15 cellular contexts compared by ENCODE assay signal in genomic region chr3:152277198-152277597, GRCh38. TPM values are rescaled to one million over a fixed set of nuclear protein-coding genes. Genes with fewer than 3 reads are reported as not detected.
DNase-seq lines count a peak whose midpoint lies in the region; ATAC-seq and TF ChIP-seq lines count a peak whose summit lies in the region.
"Had no signal": no experiment of that assay in that cellular context is flagged by ENCODE, and none has a peak within 500 bp of the region (broad histone marks: within the 10 kb centered on the region; RNA-seq: fewer than 3 reads in every experiment).

No MANE protein-coding gene starts in this region.

- no peaks in the 10 kb centered on the region for H3K9me3 Mint-ChIP-seq in stimulated activated naive CD8-positive, alpha-beta T cell treated with anti-CD3 and anti-CD28 coated beads, Interleukin-15, Interleukin-2, amounts not matched to agents 100 ng/mL and 50 ng/mL, for 24 hours
- no peaks in the 10 kb centered on the region for H3K9me3 Mint-ChIP-seq in activated CD8-positive, alpha-beta T cell treated with anti-CD3 and anti-CD28 coated beads for 36 hours

- peak overlapping the region; percentile 47 for H3K4me3 Mint-ChIP-seq in stimulated activated naive CD8-positive, alpha-beta T cell treated with anti-CD3 and anti-CD28 coated beads, Interleukin-15, Interleukin-2, amounts not matched to agents 100 ng/mL and 50 ng/mL, for 24 hours
- peak overlapping the region; percentile 48 for H3K4me3 Mint-ChIP-seq in activated CD8-positive, alpha-beta T cell treated with anti-CD3 and anti-CD28 coated beads for 36 hours

- no peak for DNase-seq in stimulated activated naive CD8-positive, alpha-beta T cell treated with anti-CD3 and anti-CD28 coated beads, Interleukin-15, Interleukin-2, amounts not matched to agents 100 U/mL and 50 U/mL, for 24 hours
- DNase-seq in activated CD8-positive, alpha-beta T cell treated with anti-CD3 and anti-CD28 coated beads for 36 hours, result no peak
- DNase-seq in body of pancreas, result no peak
- no peak for DNase-seq in T1000 (lab: John Stamatoyannopoulos, UW)
- no peak for DNase-seq in SIG-M5 treated with dmso at 0.1 percent for 504 hours (lab: John Stamatoyannopoulos, UW; ENCODE audit: unreplicated experiment)
- DNase-seq: activated CD8-positive, alpha-beta memory T cell treated with anti-CD3 and anti-CD28 coated beads, Interleukin-2, amount 50 U/mL, for 48 hours; GF-D8; mesenchymal stem cell; PC-3; stimulated activated CD4-positive, alpha-beta T cell treated with anti-CD3 and anti-CD28 coated beads, Interleukin-4, amount 100 ng/mL, for 24 hours had no signal

- peak overlapping the region in 1 of 2 donors; percentile 49 for H3K27ac ChIP-seq in liver (ENCODE audit: low read depth in 1 of 2, low read length in 2 of 2)
- no peak overlapping the region for H3K27ac ChIP-seq in body of pancreas
- H3K27ac ChIP-seq: C4-2B, epithelial cell of prostate had no signal

- no peaks in the 10 kb centered on the region for H3K27me3 Mint-ChIP-seq in stimulated activated naive CD8-positive, alpha-beta T cell treated with anti-CD3 and anti-CD28 coated beads, Interleukin-15, Interleukin-2, amounts not matched to agents 100 ng/mL and 50 ng/mL, for 24 hours
- no peaks in the 10 kb centered on the region for H3K27me3 Mint-ChIP-seq in activated CD8-positive, alpha-beta T cell treated with anti-CD3 and anti-CD28 coated beads for 36 hours

- peaks cover 33% of the 10 kb centered on the region for H3K36me3 Mint-ChIP-seq in stimulated activated naive CD8-positive, alpha-beta T cell treated with anti-CD3 and anti-CD28 coated beads, Interleukin-15, Interleukin-2, amounts not matched to agents 100 ng/mL and 50 ng/mL, for 24 hours (ENCODE audit: low read depth)
- H3K36me3 Mint-ChIP-seq in activated CD8-positive, alpha-beta T cell treated with anti-CD3 and anti-CD28 coated beads for 36 hours (ENCODE audit: low read depth), result peaks cover 43% of the 10 kb centered on the region

- H3K27ac Mint-ChIP-seq in stimulated activated naive CD8-positive, alpha-beta T cell treated with anti-CD3 and anti-CD28 coated beads, Interleukin-15, Interleukin-2, amounts not matched to agents 100 ng/mL and 50 ng/mL, for 24 hours, result peak overlapping the region; percentile 88
- peak overlapping the region; percentile 85 for H3K27ac Mint-ChIP-seq in activated CD8-positive, alpha-beta T cell treated with anti-CD3 and anti-CD28 coated beads for 36 hours

- H3K9me3 ChIP-seq in liver (ENCODE audit: control insufficient read depth in 4 of 4, low read length in 3 of 4) (no peaks in the 10 kb centered on the region), body of pancreas (no peaks in the 10 kb centered on the region)

- POLR2A ChIA-PET in activated CD8-positive, alpha-beta T cell treated with anti-CD3 and anti-CD28 coated beads for 36 hours (lab: Charles Lee), result interaction anchor here (0.9 to 2.3 kb wide), 5 partner anchors 8 to 59 kb away, joined by 3 to 6 read pairs (median 4); partner anchors contain the start of gene MBNL1

- WGBS in liver, result 7% methylated on average over 1 of the region's 1 CpG
- 0% methylated on average over 1 of the region's 1 CpG for WGBS in body of pancreas, 2 donors

- TF ChIP-seq RAD21 in liver (IDR thresholded peaks at IDR 0.05), result no peak

- no peak overlapping the region for H3K9ac ChIP-seq in liver (ENCODE audit: low read depth in 1 of 2, low read length in 2 of 2)

- H3K4me1 Mint-ChIP-seq in stimulated activated naive CD8-positive, alpha-beta T cell treated with anti-CD3 and anti-CD28 coated beads, Interleukin-15, Interleukin-2, amounts not matched to agents 100 ng/mL and 50 ng/mL, for 24 hours (ENCODE audit: low read depth), result peaks cover 91% of the 10 kb centered on the region
- H3K4me1 Mint-ChIP-seq in activated CD8-positive, alpha-beta T cell treated with anti-CD3 and anti-CD28 coated beads for 36 hours (ENCODE audit: low read depth), result peaks cover 70% of the 10 kb centered on the region

- CTCF ChIA-PET in activated CD8-positive, alpha-beta T cell treated with anti-CD3 and anti-CD28 coated beads for 36 hours (lab: Charles Lee), result interaction anchor here (1.3 kb wide), 1 partner anchor 93 kb away, joined by 5 read pairs; no protein-coding TSS in a partner anchor

- no peak for TF ChIP-seq CTCF in activated CD8-positive, alpha-beta T cell treated with anti-CD3 and anti-CD28 coated beads for 36 hours (IDR thresholded peaks at IDR 0.05)
- no peak for TF ChIP-seq CTCF in liver (IDR thresholded peaks at IDR 0.05; ENCODE audit: low read depth, low read length, missing input control)
- TF ChIP-seq CTCF in body of pancreas (IDR thresholded peaks at IDR 0.05), result no peak

- H3K27me3 ChIP-seq in liver (ENCODE audit: control insufficient read depth in 4 of 4, insufficient read depth in 4 of 4, low read length in 3 of 4) (no peaks in the 10 kb centered on the region), body of pancreas (no peaks in the 10 kb centered on the region)

- no peak for ATAC-seq in stimulated activated naive CD8-positive, alpha-beta T cell treated with anti-CD3 and anti-CD28 coated beads, Interleukin-15, Interleukin-2, amounts not matched to agents 100 U/mL and 50 U/mL, for 24 hours
- no peak for ATAC-seq in activated CD8-positive, alpha-beta T cell treated with anti-CD3 and anti-CD28 coated beads for 36 hours
- ATAC-seq in body of pancreas (no peak), HG03354 (IDR thresholded peaks at IDR 0.05; ENCODE audit: poor library complexity, severe bottlenecking, unreplicated experiment) (no peak)
- ATAC-seq: PC-3 had no signal

- TF ChIP-seq POLR2A in body of pancreas (IDR thresholded peaks at IDR 0.05), result no peak

- H3K36me3 ChIP-seq in liver (ENCODE audit: control insufficient read depth in 4 of 4, insufficient read depth in 3 of 4, low read depth in 1 of 4, low read length in 3 of 4), result no peaks in the 10 kb centered on the region
- no peaks in the 10 kb centered on the region for H3K36me3 ChIP-seq in body of pancreas (replicated peaks in 1 of 2; ENCODE audit: insufficient read depth in 1 of 2, low read depth in 2 of 2)

- H3K4me3 ChIP-seq in liver (ENCODE audit: low read depth in 1 of 3, low read length in 3 of 3) (no peak overlapping the region), body of pancreas (no peak overlapping the region)

- intact Hi-C loops in activated CD8-positive, alpha-beta T cell treated with anti-CD3 and anti-CD28 coated beads for 36 hours (cut with micrococcal nuclease), result loop anchor here (10.0 kb wide), 1 partner anchor 152 kb away; no protein-coding TSS in a partner anchor
- intact Hi-C loops in body of pancreas (cut with DNase I), result no loop called here

- H3K4me1 ChIP-seq in liver (ENCODE audit: control insufficient read depth in 4 of 4, insufficient read depth in 4 of 4, low read length in 3 of 4), result peaks cover 6 to 49% (median 15%) of the 10 kb centered on the region in 4 donors
- peaks cover 46% of the 10 kb centered on the region for H3K4me1 ChIP-seq in body of pancreas

TF ChIP-seq in liver, 16 proteins besides CTCF, POLR2A, EP300 and RAD21:
- peak in 1 of 2 donors; percentile 4 for TF ChIP-seq RXRA (IDR thresholded peaks at IDR 0.05)
- TF ChIP-seq TAF1 (conservative IDR thresholded peaks at IDR 0.05), result no peak
- TF ChIP-seq EGR1 (IDR thresholded peaks at IDR 0.05; ENCODE audit: low read depth in 2 of 2), result no peak
- TF ChIP-seq YY1 (IDR thresholded peaks at IDR 0.05), result peak; percentile 52
- TF ChIP-seq MAX (IDR thresholded peaks at IDR 0.05), result peak; percentile 54
- no peak for TF ChIP-seq HNF4G (IDR thresholded peaks at IDR 0.05)
- peak; percentile 45 to 46 for TF ChIP-seq HNF4A (conservative IDR thresholded peaks at IDR 0.05)
TF ChIP-seq in liver: peak in this region for 4.

RNA-seq across cellular contexts. Expression of gene MBNL1, which starts 8.5 kb away (rescaled TPM):
- total RNA-seq in activated CD8-positive, alpha-beta T cell treated with anti-CD3 and anti-CD28 coated beads for 36 hours, result 100 to 1,000 TPM; 341 to 360 TPM
- total RNA-seq in liver (100 to 1,000 TPM in 1 of 2 donors, 10 to 100 TPM in 1; 98.6 to 110 TPM), body of pancreas (10 to 100 TPM; 77.3 to 82.4 TPM)
- 10 to 100 TPM; 17.1 to 25.9 TPM for polyA plus RNA-seq in liver
